ENCODE assay signal across 9 cellular contexts in the genomic region with DNA sequence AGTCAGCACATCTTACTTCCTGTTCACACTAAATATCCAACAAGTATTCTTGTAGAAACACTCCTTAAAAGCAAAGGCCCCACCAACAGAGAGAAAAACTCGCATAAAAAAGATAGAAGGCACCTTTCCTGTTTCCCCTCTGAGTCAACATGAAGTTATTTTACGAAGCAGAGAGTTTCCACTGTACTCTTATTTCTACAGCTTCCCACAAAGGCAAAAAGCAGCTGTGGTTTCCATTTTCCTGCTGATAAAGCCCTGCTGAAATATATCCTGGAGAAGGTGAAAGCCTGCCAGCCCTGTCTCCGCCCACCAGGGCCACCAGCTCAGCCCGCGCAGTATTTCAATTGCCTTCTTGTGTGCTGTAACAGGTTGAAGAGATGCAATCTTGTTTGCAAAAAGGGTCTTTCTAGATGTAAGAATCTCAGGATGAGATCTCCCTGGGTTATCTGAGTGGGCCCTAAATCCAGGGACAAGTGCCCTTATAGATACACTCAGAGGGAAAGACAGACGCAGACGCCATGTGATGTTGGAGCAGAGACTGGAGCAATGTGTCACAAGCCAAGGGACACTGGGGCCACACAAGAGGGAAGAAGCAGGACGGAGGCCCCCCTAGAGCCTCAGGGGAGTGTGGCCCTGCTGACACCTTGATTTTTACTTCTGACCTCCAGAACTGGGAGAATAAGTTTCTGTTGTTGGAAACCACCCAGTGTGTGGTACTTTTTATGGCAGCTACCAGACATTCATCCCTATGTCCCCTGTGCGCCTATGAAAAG. TPM values are rescaled to one million over a fixed set of nuclear protein-coding genes. Genes with fewer than 3 reads are reported as not detected.
DNase-seq lines count a peak whose midpoint lies in the region; ATAC-seq and TF ChIP-seq lines count a peak whose summit lies in the region.
"Had no signal": no experiment of that assay in that cellular context is flagged by ENCODE, and none has a peak within 500 bp of the region (broad histone marks: within the 10 kb centered on the region; RNA-seq: fewer than 3 reads in every experiment).

No MANE protein-coding gene starts in this region.

- peaks cover 0 to 10% (median 0%) of the 10 kb centered on the region in 3 donors for H3K36me3 ChIP-seq in esophagus squamous epithelium
- H3K36me3 ChIP-seq in smooth muscle cell (ENCODE audit: low read depth) = no peaks in the 10 kb centered on the region
- H3K36me3 ChIP-seq in vagina = no peaks in the 10 kb centered on the region

- no TSS peak for BruUV-seq in Calu3 (replicated peaks; lab: Mats Ljungman, UMichigan)

- peaks cover 6% of the 10 kb centered on the region for H3K9me3 Mint-ChIP-seq in activated CD4-positive, alpha-beta T cell treated with anti-CD3 and anti-CD28 coated beads, Interleukin-2, amount 10 ng/mL, durations not matched to agents 7 days and 5 days
- no peaks in the 10 kb centered on the region for H3K9me3 Mint-ChIP-seq in Calu3 (ENCODE audit: low read depth, unreplicated experiment)

- TF ChIP-seq POLR2A in esophagus squamous epithelium (IDR thresholded peaks at IDR 0.05) (no peak), vagina (IDR thresholded peaks at IDR 0.05) (no peak)

- H3K4me1 ChIP-seq in esophagus squamous epithelium = peaks cover 0 to 46% (median 13%) of the 10 kb centered on the region in 3 donors
- peaks cover 8% of the 10 kb centered on the region for H3K4me1 ChIP-seq in smooth muscle cell (ENCODE audit: low read depth)
- peaks cover 51% of the 10 kb centered on the region for H3K4me1 ChIP-seq in vagina

- peaks cover 90% of the 10 kb centered on the region for H3K36me3 Mint-ChIP-seq in activated CD4-positive, alpha-beta T cell treated with anti-CD3 and anti-CD28 coated beads, Interleukin-2, amount 10 ng/mL, durations not matched to agents 7 days and 5 days (ENCODE audit: low read depth)
- no peaks in the 10 kb centered on the region for H3K36me3 Mint-ChIP-seq in Calu3 (ENCODE audit: insufficient read depth, unreplicated experiment)

- H3K9me3 ChIP-seq in esophagus squamous epithelium (no peaks in the 10 kb centered on the region), smooth muscle cell (replicated peaks; ENCODE audit: low read depth) (no peaks in the 10 kb centered on the region), vagina (no peaks in the 10 kb centered on the region)

- peak overlapping the region; percentile 92 for H3K27ac Mint-ChIP-seq in activated CD4-positive, alpha-beta T cell treated with anti-CD3 and anti-CD28 coated beads, Interleukin-2, amount 10 ng/mL, durations not matched to agents 7 days and 5 days
- H3K27ac Mint-ChIP-seq in Calu3 (ENCODE audit: unreplicated experiment) = no peak overlapping the region

- no peaks in the 10 kb centered on the region for H3K27me3 Mint-ChIP-seq in activated CD4-positive, alpha-beta T cell treated with anti-CD3 and anti-CD28 coated beads, Interleukin-2, amount 10 ng/mL, durations not matched to agents 7 days and 5 days
- no peaks in the 10 kb centered on the region for H3K27me3 Mint-ChIP-seq in Calu3 (ENCODE audit: unreplicated experiment)

- intact Hi-C loops in esophagus squamous epithelium (cut with DNase I) = no loop called here
- intact Hi-C loops in Calu3 (cut with micrococcal nuclease; ENCODE audit: unreplicated experiment) = no loop called here
- intact Hi-C loops in vagina (cut with DNase I) = no loop called here

- TF ChIP-seq CTCF in esophagus squamous epithelium (IDR thresholded peaks at IDR 0.05) = no peak
- TF ChIP-seq CTCF in smooth muscle cell (IDR thresholded peaks at IDR 0.05; ENCODE audit: borderline replicate concordance, insufficient read depth, poor library complexity, severe bottlenecking) = no peak
- no peak for TF ChIP-seq CTCF in Calu3 (IDR thresholded peaks at IDR 0.05; ENCODE audit: unreplicated experiment)
- TF ChIP-seq CTCF in vagina (IDR thresholded peaks at IDR 0.05) = no peak

- H3K4me1 Mint-ChIP-seq in activated CD4-positive, alpha-beta T cell treated with anti-CD3 and anti-CD28 coated beads, Interleukin-2, amount 10 ng/mL, durations not matched to agents 7 days and 5 days = peaks cover 91% of the 10 kb centered on the region
- H3K4me1 Mint-ChIP-seq in Calu3 (ENCODE audit: low read depth, unreplicated experiment) = no peaks in the 10 kb centered on the region

- peak; percentile 28 for DNase-seq in DMS79 treated with DMSO at 0.1 percent for 48 hours (lab: John Stamatoyannopoulos, UW)
- no peak for DNase-seq in DMS79 (lab: John Stamatoyannopoulos, UW)
- DNase-seq in activated CD4-positive, alpha-beta T cell treated with anti-CD3 and anti-CD28 coated beads, Interleukin-2, amount 10 ng/mL, durations not matched to agents 7 days and 5 days = peak; percentile 67
- DNase-seq in esophagus squamous epithelium (lab: John Stamatoyannopoulos, UW) = no peak
- DNase-seq in smooth muscle cell (lab: John Stamatoyannopoulos, UW; ENCODE audit: unreplicated experiment) = no peak
- DNase-seq in Calu3 = no peak
- DNase-seq in vagina (ENCODE audit: extremely low spot score in 2 of 2) = no peak

- H3K4me3 Mint-ChIP-seq in activated CD4-positive, alpha-beta T cell treated with anti-CD3 and anti-CD28 coated beads, Interleukin-2, amount 10 ng/mL, durations not matched to agents 7 days and 5 days = peak overlapping the region; percentile 75
- no peak overlapping the region for H3K4me3 Mint-ChIP-seq in Calu3 (ENCODE audit: low read depth, unreplicated experiment)

- CTCF ChIA-PET in activated CD4-positive, alpha-beta T cell treated with anti-CD3 and anti-CD28 coated beads, Interleukin-2, amount 10 ng/mL, durations not matched to agents 7 days and 5 days (lab: Charles Lee) = interaction anchor here (0.8 to 2.7 kb wide), 4 partner anchors 20 to 71 kb away, joined by 3 to 10 read pairs (median 4); no protein-coding TSS in a partner anchor
- CTCF ChIA-PET in Calu3 (lab: Charles Lee) = no interaction called here

- no peak for ATAC-seq in GM21619 (IDR thresholded peaks at IDR 0.05; ENCODE audit: unreplicated experiment)

- WGBS in esophagus squamous epithelium, 2 donors = 47 to 76% methylated on average over 8 to 9 of the region's 9 CpGs
- 62% methylated on average over 9 of the region's 9 CpGs for WGBS in smooth muscle cell (ENCODE audit: low lambda C conversion rate)

- H4K20me1 ChIP-seq in smooth muscle cell (ENCODE audit: low read depth) = no peaks in the 10 kb centered on the region

- H3K4me3 ChIP-seq in esophagus squamous epithelium = no peak overlapping the region
- H3K4me3 ChIP-seq in smooth muscle cell = no peak overlapping the region
- H3K4me3 ChIP-seq in vagina = no peak overlapping the region

- POLR2A ChIA-PET in activated CD4-positive, alpha-beta T cell treated with anti-CD3 and anti-CD28 coated beads, Interleukin-2, amount 10 ng/mL, durations not matched to agents 7 days and 5 days (lab: Charles Lee) = interaction anchor here (0.6 to 0.8 kb wide), 4 partner anchors 9 to 60 kb away, joined by 3 to 5 read pairs (median 4); no protein-coding TSS in a partner anchor

- H3K27ac ChIP-seq in esophagus squamous epithelium (peak overlapping the region in 3 of 4 donors; percentile 9 to 63 (median 21)), smooth muscle cell (ENCODE audit: low read depth) (peak overlapping the region; percentile 30), vagina (no peak overlapping the region)
- H3K27ac ChIP-seq: 22Rv1 had no signal

- H3K27me3 ChIP-seq in esophagus squamous epithelium = no peaks in the 10 kb centered on the region
- no peaks in the 10 kb centered on the region for H3K27me3 ChIP-seq in smooth muscle cell (ENCODE audit: low read depth)
- no peaks in the 10 kb centered on the region for H3K27me3 ChIP-seq in vagina

- no peak overlapping the region for H3K9ac ChIP-seq in smooth muscle cell (ENCODE audit: low read depth)

- H3K4me2 ChIP-seq in smooth muscle cell = peak overlapping the region; percentile 25

- H3K79me2 ChIP-seq in smooth muscle cell (ENCODE audit: low read depth) = no peaks in the 10 kb centered on the region

- H2AFZ ChIP-seq in smooth muscle cell (ENCODE audit: low read depth) = no peak overlapping the region

- peaks cover 2% of the 10 kb centered on the region for H3F3A ChIP-seq in smooth muscle cell (ENCODE audit: low read depth)

RNA-seq across cellular contexts. Expression of a gene that starts 19.9 kb away (rescaled TPM):
- total RNA-seq in activated CD4-positive, alpha-beta T cell treated with anti-CD3 and anti-CD28 coated beads, Interleukin-2, amount 10 ng/mL, durations not matched to agents 7 days and 5 days = 100 to 1,000 TPM; 334 to 336 TPM
- total RNA-seq in esophagus squamous epithelium (10 to 100 TPM; 12.8 to 52.0 (median 20.5) TPM), smooth muscle cell (2.4 and 2.7 TPM in 2 replicates), Calu3 (2022) (23.3 and 24.3 TPM in 2 replicates), vagina (39.3 TPM)
- 0.63 and 3.4 TPM in 2 replicates for polyA plus RNA-seq in smooth muscle cell

Comparison
In these comparisons a context has a peak if more than half of its experiments do, and no peak if none do; other contexts are left out.
1. DNase-seq: peak in DMS79 treated with DMSO at 0.1 percent for 48 hours (single experiment) and activated CD4-positive, alpha-beta T cell treated with anti-CD3 and anti-CD28 coated beads, Interleukin-2, amount 10 ng/mL, durations not matched to agents 7 days and 5 days (single experiment); none in DMS79 (single experiment), esophagus squamous epithelium (single experiment), smooth muscle cell (single experiment), Calu3 (single experiment) and vagina (0 of 2).